1 cellular context compared by ENCODE assay signal in genomic region chr19:38253788-38254187, GRCh38.
TF ChIP-seq lines count a peak whose summit lies in the region.

No MANE protein-coding gene starts in this region.

TF ChIP-seq in HEK293, 187 proteins besides CTCF, POLR2A, EP300 and RAD21 (continued from another document):
- 0 out of 2 replicates have a peak, but pooled peaks have one; percentile 6 for TF ChIP-seq GLIS2 (tag by site-specific recombination; IDR thresholded peaks at IDR 0.05)
